Comparison of ENCODE assay signal across 27 cellular contexts in genomic region chr9:132838291-132838690, GRCh38. TPM values are rescaled to one million over a fixed set of nuclear protein-coding genes. Genes with fewer than 3 reads are reported as not detected.
"Had no signal": no experiment of that assay in that cellular context is flagged by ENCODE, and none has a peak within 500 bp of the region (broad histone marks: within the 10 kb centered on the region; RNA-seq: fewer than 3 reads in every experiment).

No MANE protein-coding gene starts in this region.

- H3K4me1 ChIP-seq: parathyroid adenoma, psoas muscle, right lobe of liver, stomach, thyroid gland, tibial nerve, upper lobe of left lung, uterus had no signal

- H3K27me3 Mint-ChIP-seq: progenitor cell of endocrine pancreas; stimulated activated naive CD8-positive, alpha-beta T cell treated with anti-CD3 and anti-CD28 coated beads, Interleukin-15, Interleukin-2, amounts not matched to agents 100 ng/mL and 50 ng/mL, for 24 hours had no signal

- ATAC-seq: naive thymus-derived CD4-positive, alpha-beta T cell; natural killer cell; psoas muscle; right cardiac atrium; right lobe of liver; stimulated activated effector memory CD8-positive, alpha-beta T cell treated with anti-CD3 and anti-CD28 coated beads, Interleukin-12 subunit alpha, Interleukin-12 subunit beta, amount 100 ng/mL, for 72 hours; stimulated activated naive B cell treated with anti-CD40 and anti-IgM and Interleukin-4, amounts not matched to agents 10 μg/mL and 1 μg/mL and 100 μg/mL, for 72 hours had no signal

- H3K4me3 ChIP-seq: neural progenitor cell, ovary, psoas muscle, right lobe of liver, stomach, thoracic aorta, thyroid gland, tibial nerve, upper lobe of left lung, uterus had no signal

- H3K4me3 Mint-ChIP-seq: naive thymus-derived CD4-positive, alpha-beta T cell; natural killer cell; nephron; neural progenitor cell; stimulated activated effector memory CD8-positive, alpha-beta T cell treated with anti-CD3 and anti-CD28 coated beads, Interleukin-12 subunit alpha, Interleukin-12 subunit beta, amount 100 ng/mL, for 72 hours; stimulated activated naive B cell treated with anti-CD40 and anti-IgM and Interleukin-4, amounts not matched to agents 10 μg/mL and 1 μg/mL and 100 μg/mL, for 72 hours; stimulated activated naive CD8-positive, alpha-beta T cell treated with anti-CD3 and anti-CD28 coated beads, Interleukin-15, Interleukin-2, amounts not matched to agents 100 ng/mL and 50 ng/mL, for 24 hours had no signal

- H3K27ac Mint-ChIP-seq: naive thymus-derived CD4-positive, alpha-beta T cell; natural killer cell; nephron; neural progenitor cell; progenitor cell of endocrine pancreas; stimulated activated effector memory CD8-positive, alpha-beta T cell treated with anti-CD3 and anti-CD28 coated beads, Interleukin-12 subunit alpha, Interleukin-12 subunit beta, amount 100 ng/mL, for 72 hours; stimulated activated naive B cell treated with anti-CD40 and anti-IgM and Interleukin-4, amounts not matched to agents 10 μg/mL and 1 μg/mL and 100 μg/mL, for 72 hours; stimulated activated naive CD8-positive, alpha-beta T cell treated with anti-CD3 and anti-CD28 coated beads, Interleukin-15, Interleukin-2, amounts not matched to agents 100 ng/mL and 50 ng/mL, for 24 hours had no signal

- H3K27me3 ChIP-seq: neural progenitor cell, ovary, right lobe of liver, stomach, thyroid gland, tibial nerve, upper lobe of left lung, uterus had no signal

- DNase-seq: naive thymus-derived CD4-positive, alpha-beta T cell; natural killer cell; occipital lobe; psoas muscle; right cardiac atrium; right lobe of liver; small intestine; stimulated activated CD4-positive, alpha-beta T cell treated with anti-CD3 and anti-CD28 coated beads, Interleukin-15, amount 100 ng/mL, for 24 hours; stimulated activated CD4-positive, alpha-beta T cell treated with anti-CD3 and anti-CD28 coated beads, Interleukin-2, amount 100 ng/mL, for 24 hours; stimulated activated CD4-positive, alpha-beta T cell treated with anti-CD3 and anti-CD28 coated beads, Interleukin-2, amount 100 ng/mL, for 48 hours; stimulated activated CD4-positive, alpha-beta T cell treated with anti-CD3 and anti-CD28 coated beads, Interleukin-4, amount 100 ng/mL, for 24 hours; stimulated activated naive B cell treated with anti-CD40 and anti-IgM and Interleukin-4, amounts not matched to agents 10 μg/mL and 1 μg/mL and 100 μg/mL, for 72 hours; stimulated activated naive CD4-positive, alpha-beta T cell treated with Interleukin-2 at 50 U/mL for 16 hours; stomach; thyroid gland; trophoblast cell; upper lobe of left lung; uterus had no signal

- H3K9me3 ChIP-seq: ovary, psoas muscle, right lobe of liver, stomach, thoracic aorta, thyroid gland, tibial nerve, upper lobe of left lung, uterus had no signal

- H3K36me3 Mint-ChIP-seq: naive thymus-derived CD4-positive, alpha-beta T cell; natural killer cell; neural progenitor cell; stimulated activated effector memory CD8-positive, alpha-beta T cell treated with anti-CD3 and anti-CD28 coated beads, Interleukin-12 subunit alpha, Interleukin-12 subunit beta, amount 100 ng/mL, for 72 hours; stimulated activated naive B cell treated with anti-CD40 and anti-IgM and Interleukin-4, amounts not matched to agents 10 μg/mL and 1 μg/mL and 100 μg/mL, for 72 hours had no signal

- H3K4me1 Mint-ChIP-seq: naive thymus-derived CD4-positive, alpha-beta T cell; natural killer cell; stimulated activated effector memory CD8-positive, alpha-beta T cell treated with anti-CD3 and anti-CD28 coated beads, Interleukin-12 subunit alpha, Interleukin-12 subunit beta, amount 100 ng/mL, for 72 hours; stimulated activated naive B cell treated with anti-CD40 and anti-IgM and Interleukin-4, amounts not matched to agents 10 μg/mL and 1 μg/mL and 100 μg/mL, for 72 hours had no signal

- H3K9me3 Mint-ChIP-seq: naive thymus-derived CD4-positive, alpha-beta T cell; natural killer cell; nephron; neural progenitor cell; stimulated activated effector memory CD8-positive, alpha-beta T cell treated with anti-CD3 and anti-CD28 coated beads, Interleukin-12 subunit alpha, Interleukin-12 subunit beta, amount 100 ng/mL, for 72 hours; stimulated activated naive B cell treated with anti-CD40 and anti-IgM and Interleukin-4, amounts not matched to agents 10 μg/mL and 1 μg/mL and 100 μg/mL, for 72 hours; stimulated activated naive CD8-positive, alpha-beta T cell treated with anti-CD3 and anti-CD28 coated beads, Interleukin-15, Interleukin-2, amounts not matched to agents 100 ng/mL and 50 ng/mL, for 24 hours had no signal

- H3K36me3 ChIP-seq: neural progenitor cell, ovary, right lobe of liver, stomach, thoracic aorta, thyroid gland, tibial nerve, upper lobe of left lung, uterus had no signal

- H3K27ac ChIP-seq: neural progenitor cell, ovary, parathyroid adenoma, psoas muscle, right lobe of liver, stomach, thoracic aorta, thyroid gland, tibial nerve, upper lobe of left lung, uterus had no signal

RNA-seq across cellular contexts. Expression of gene AK8, which starts 39.8 kb away (rescaled TPM):
- total RNA-seq: psoas muscle had no signal
